ENCODE assay signal across 1 cellular context in the genomic region with DNA sequence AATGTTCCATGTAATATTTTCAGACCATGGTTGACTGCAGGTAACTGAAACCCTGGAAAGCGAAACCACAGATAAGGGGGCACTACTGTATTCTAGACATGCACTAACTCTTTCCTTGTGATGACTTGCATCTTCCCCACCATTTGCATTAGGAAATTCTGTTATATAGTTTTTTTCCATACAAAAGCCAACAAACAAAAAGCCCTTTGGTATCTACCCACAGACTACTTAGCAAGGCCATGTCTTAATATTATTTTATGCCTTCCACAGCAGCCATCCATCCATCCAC.
TF ChIP-seq lines count a peak whose summit lies in the region.

No MANE protein-coding gene starts in this region.

TF ChIP-seq in IMR-90, 13 proteins besides CTCF, POLR2A, EP300 and RAD21:
- TF ChIP-seq, protein P1, sequence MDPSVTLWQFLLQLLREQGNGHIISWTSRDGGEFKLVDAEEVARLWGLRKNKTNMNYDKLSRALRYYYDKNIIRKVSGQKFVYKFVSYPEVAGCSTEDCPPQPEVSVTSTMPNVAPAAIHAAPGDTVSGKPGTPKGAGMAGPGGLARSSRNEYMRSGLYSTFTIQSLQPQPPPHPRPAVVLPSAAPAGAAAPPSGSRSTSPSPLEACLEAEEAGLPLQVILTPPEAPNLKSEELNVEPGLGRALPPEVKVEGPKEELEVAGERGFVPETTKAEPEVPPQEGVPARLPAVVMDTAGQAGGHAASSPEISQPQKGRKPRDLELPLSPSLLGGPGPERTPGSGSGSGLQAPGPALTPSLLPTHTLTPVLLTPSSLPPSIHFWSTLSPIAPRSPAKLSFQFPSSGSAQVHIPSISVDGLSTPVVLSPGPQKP (IDR thresholded peaks at IDR 0.05; ENCODE audit: borderline replicate concordance, low read depth, low read length), result no peak
- TF ChIP-seq CEBPB (IDR thresholded peaks at IDR 0.05; ENCODE audit: low read depth, low read length) (no peak), MXI1 (IDR thresholded peaks at IDR 0.05; ENCODE audit: borderline replicate concordance, low read depth, low read length) (no peak), SMC3 (IDR thresholded peaks at IDR 0.05; ENCODE audit: low read depth, low read length) (no peak)
TF ChIP-seq in IMR-90: peak in this region for 0.
